ENCODE assay signal across 8 cellular contexts in genomic region chr1:211329764-211330201, GRCh38. TPM values are rescaled to one million over a fixed set of nuclear protein-coding genes. Genes with fewer than 3 reads are reported as not detected.
DNase-seq lines count a peak whose midpoint lies in the region; ATAC-seq, FAIRE-seq and TF ChIP-seq lines count a peak whose summit lies in the region.

No MANE protein-coding gene starts in this region.

- no peak overlapping the region for H3K4me2 ChIP-seq in PC-3 (ENCODE audit: low read length)

- no peaks in the 10 kb centered on the region for H3F3A ChIP-seq in PC-3 (ENCODE audit: low read length, unreplicated experiment)

- DNase-seq in left lobe of liver (ENCODE audit: low spot score) = no peak
- DNase-seq in epidermal melanocyte (ENCODE audit: insufficient read length, low spot score) = no peak
- DNase-seq in DMS79 (lab: John Stamatoyannopoulos, UW) = no peak
- no peak for DNase-seq in kidney
- DNase-seq in PC-3 = no peak

- TF ChIP-seq CTCF in kidney (IDR thresholded peaks at IDR 0.05; ENCODE audit: borderline replicate concordance, extremely low read depth, insufficient read depth) (no peak), PC-3 (conservative IDR thresholded peaks at IDR 0.05; ENCODE audit: low read depth, low read length) (no peak)

- H3K27ac ChIP-seq in KOPT-K1 (ENCODE audit: low read depth, low read length, poor library complexity, severe bottlenecking) = peak overlapping the region; percentile 81
- no peak overlapping the region for H3K27ac ChIP-seq in kidney (ENCODE audit: low read depth in 2 of 2, low read length in 2 of 2)
- H3K27ac ChIP-seq in PC-3 (ENCODE audit: low read length) = no peak overlapping the region

- no TSS peak for BruUV-seq in PC-3 (replicated peaks; lab: Mats Ljungman, UMichigan)

- H3K9me2 ChIP-seq in PC-3 (replicated peaks; ENCODE audit: low read length) = no peaks in the 10 kb centered on the region

- H3K4me1 ChIP-seq in kidney (ENCODE audit: control insufficient read depth in 1 of 2, insufficient read depth in 1 of 2, low read depth in 1 of 2, low read length in 2 of 2) = peaks cover 7 to 13% of the 10 kb centered on the region in 2 donors
- peaks cover 34% of the 10 kb centered on the region for H3K4me1 ChIP-seq in PC-3 (ENCODE audit: insufficient read depth, low read length)

- H3K9ac ChIP-seq in kidney (ENCODE audit: low read length in 2 of 2) (peak overlapping the region in 1 of 2 donors; percentile 17), PC-3 (ENCODE audit: low read length) (no peak overlapping the region)

- H3K79me2 ChIP-seq in PC-3 (ENCODE audit: low read length) = no peaks in the 10 kb centered on the region

- H3K27me3 ChIP-seq in PC-3 (ENCODE audit: low read length) = no peaks in the 10 kb centered on the region

- no peaks in the 10 kb centered on the region for H4K20me1 ChIP-seq in PC-3 (ENCODE audit: low read length)

- 0 out of 2 replicates have a peak, but pooled peaks cover 6% of the 10 kb centered on the region for H3K36me3 ChIP-seq in KOPT-K1 (ENCODE audit: insufficient read depth, low read length)
- H3K36me3 ChIP-seq in kidney (ENCODE audit: control insufficient read depth in 1 of 2, insufficient read depth in 2 of 2, low read length in 2 of 2) = no peaks in the 10 kb centered on the region
- no peaks in the 10 kb centered on the region for H3K36me3 ChIP-seq in PC-3 (ENCODE audit: low read depth, low read length)

- CTCF ChIA-PET in PC-3 (lab: Charles Lee) = no interaction called here

- H2AFZ ChIP-seq in PC-3 (ENCODE audit: low read length) = no peak overlapping the region

- intact Hi-C loops in kidney (cut with DNase I) (no loop called here), PC-3 (cut with micrococcal nuclease) (no loop called here)

- H3K9me3 ChIP-seq in KOPT-K1 (ENCODE audit: insufficient read depth, low read length, poor library complexity, severe bottlenecking) = no peaks in the 10 kb centered on the region
- no peaks in the 10 kb centered on the region for H3K9me3 ChIP-seq in kidney (ENCODE audit: control insufficient read depth in 1 of 2, low read length in 2 of 2)
- no peaks in the 10 kb centered on the region for H3K9me3 ChIP-seq in PC-3 (ENCODE audit: low read length)

- POLR2A ChIA-PET in PC-3 (lab: Charles Lee; ENCODE audit: unreplicated experiment) = no interaction called here

- ATAC-seq in GM18508 (IDR thresholded peaks at IDR 0.05; ENCODE audit: insufficient read depth, unreplicated experiment) = peak; percentile 39
- ATAC-seq in GM21529 (IDR thresholded peaks at IDR 0.05; ENCODE audit: unreplicated experiment) = peak; percentile 52
- ATAC-seq in left lobe of liver = peak; percentile 34
- ATAC-seq in PC-3 = no peak

- no peak for FAIRE-seq in kidney (lab: Jason Lieb, UNC)

- no peak overlapping the region for H3K4me3 ChIP-seq in kidney (ENCODE audit: low read length in 2 of 2)
- no peak overlapping the region for H3K4me3 ChIP-seq in PC-3 (ENCODE audit: low read length)

RNA-seq across cellular contexts. Expression of gene TRAF5, which starts 3.1 kb away (rescaled TPM):
- total RNA-seq in left lobe of liver (0.98 TPM), kidney (22.1 TPM), PC-3 (2014; rRNA removed) (5.1 and 12.2 TPM in 2 replicates)
- polyA plus RNA-seq in kidney (ENCODE audit: insufficient read depth, low read depth, low replicate concordance) = 4.8 TPM
